In the genomic region with DNA sequence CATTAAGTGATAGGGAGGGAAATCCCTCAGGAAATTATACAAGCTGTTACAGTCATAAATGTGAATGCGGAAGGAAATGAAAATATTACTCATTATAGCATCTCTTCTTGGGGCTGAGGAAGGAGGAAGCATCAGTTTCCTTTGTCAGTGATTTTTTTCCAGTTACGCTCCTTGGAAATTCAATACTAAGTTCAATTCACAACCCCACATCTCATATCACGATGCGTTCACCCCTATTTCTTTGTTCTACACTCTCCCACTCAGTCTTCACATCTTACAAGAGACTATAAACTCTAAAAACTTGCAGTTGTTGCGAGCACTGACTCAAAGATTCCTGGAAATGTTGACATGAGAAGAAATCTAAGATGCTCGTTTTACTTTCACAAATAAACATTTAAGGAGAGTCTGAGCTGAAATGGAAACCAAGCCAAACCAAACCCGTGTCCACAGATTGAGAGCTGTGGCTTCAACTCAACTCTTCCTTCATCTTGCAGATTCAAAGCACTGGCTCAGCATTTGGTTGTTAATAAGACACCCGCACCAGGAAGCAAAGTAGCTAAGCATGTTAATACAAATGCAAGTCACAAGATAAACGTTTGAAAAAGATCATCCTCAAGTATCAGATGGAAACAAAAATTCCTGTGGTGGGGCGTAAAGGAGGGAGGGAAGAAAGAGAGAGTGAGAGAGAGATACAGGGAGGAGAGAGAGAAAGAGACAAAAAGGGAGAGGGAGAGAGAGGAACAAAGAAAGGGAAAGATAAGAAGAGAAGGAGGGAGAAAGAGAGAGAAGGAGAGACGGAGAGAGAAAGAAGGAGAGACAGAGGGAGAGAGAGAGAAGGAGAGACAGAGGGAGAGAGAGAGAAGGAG, we compare ENCODE assay signal across 10 cellular contexts.
DNase-seq lines count a peak whose midpoint lies in the region; ATAC-seq, FAIRE-seq and TF ChIP-seq lines count a peak whose summit lies in the region.
"Had no signal": no experiment of that assay in that cellular context is flagged by ENCODE, and none has a peak within 500 bp of the region (broad histone marks: within the 10 kb centered on the region; RNA-seq: fewer than 3 reads in every experiment).

No MANE protein-coding gene starts in this region.

- DNase-seq in A549 (ENCODE audit: low read depth in 1 of 2, low spot score in 1 of 2) (no peak), HCEC 1CT (peak; percentile 63), mammary epithelial cell (no peak), mucosa of descending colon (peak in 1 of 3 donors; percentile 19), NCI-H2196 treated with DMSO at 0.1 percent for 48 hours (lab: John Stamatoyannopoulos, UW; ENCODE audit: unreplicated experiment) (no peak), DMS79 treated with DMSO at 0.1 percent for 48 hours (lab: John Stamatoyannopoulos, UW) (no peak), SHP77 (lab: John Stamatoyannopoulos, UW) (no peak), NCI-H1694 treated with DMSO at 0.1 percent for 48 hours (lab: John Stamatoyannopoulos, UW) (no peak)
- DNase-seq: naive B cell, OCI-M1 had no signal

- ATAC-seq in A549 (no peak), mucosa of descending colon (peak; percentile 12)

- CTCF ChIA-PET in A549 (lab: Yijun Ruan, JAX) (interaction anchor here (0.5 to 1.1 kb wide), 2 partner anchors 148 to 233 kb away, joined by 3 to 4 read pairs; no protein-coding TSS in a partner anchor), mammary epithelial cell (lab: Charles Lee; ENCODE audit: low non-redundant PET) (no interaction called here)

- in situ Hi-C loops in mammary epithelial cell (cut with MboI; ENCODE audit: low sequenced_read_pairs in 2 of 2), result no loop called here

- no peak for TF ChIP-seq POLR2A in A549 (IDR thresholded peaks at IDR 0.05; ENCODE audit: low read length)

- no peak for FAIRE-seq in A549 (lab: Jason Lieb, UNC)

- 74% methylated on average over 11 of the region's 11 CpGs for WGBS in A549 (ENCODE audit: missing lambda C conversion rate)
- 81% methylated on average over 11 of the region's 11 CpGs for WGBS in mammary epithelial cell (ENCODE audit: low coverage, missing lambda C conversion rate)

- H3K9me3 ChIP-seq in A549, result no peaks in the 10 kb centered on the region
- H3K9me3 ChIP-seq in mammary epithelial cell (replicated peaks; ENCODE audit: insufficient read depth, low read length), result no peaks in the 10 kb centered on the region
- H3K9me3 ChIP-seq in mucosa of descending colon, result no peaks in the 10 kb centered on the region

- no peak for TF ChIP-seq EP300 in A549 (IDR thresholded peaks at IDR 0.05)

- no TSS peak for BruUV-seq in mammary epithelial cell (replicated peaks; lab: Mats Ljungman, UMichigan)

- no peak overlapping the region for H3K9ac ChIP-seq in mammary epithelial cell (ENCODE audit: insufficient read depth, low read length)

- no peak overlapping the region for H3K4me3 ChIP-seq in A549
- H3K4me3 ChIP-seq in mammary epithelial cell (replicated peaks in 1 of 3; ENCODE audit: insufficient read depth in 1 of 3, low read depth in 2 of 3, low read length in 3 of 3), result no peak overlapping the region
- no peak overlapping the region for H3K4me3 ChIP-seq in mucosa of descending colon

- H3K79me2 ChIP-seq in mammary epithelial cell (ENCODE audit: insufficient read depth, low read length), result no peaks in the 10 kb centered on the region

- TF ChIP-seq RAD21 in A549 (conservative IDR thresholded peaks at IDR 0.05 in 1 of 2, IDR thresholded peaks at IDR 0.05 in 1 of 2), result no peak

- H4K20me1 ChIP-seq in mammary epithelial cell (ENCODE audit: insufficient read depth, low read length), result no peaks in the 10 kb centered on the region

- H3K27me3 ChIP-seq in mammary epithelial cell (ENCODE audit: insufficient read depth, low read length), result no peaks in the 10 kb centered on the region

- intact Hi-C loops in mammary epithelial cell (cut with micrococcal nuclease), result no loop called here
- intact Hi-C loops in mucosa of descending colon (cut with DNase I, micrococcal nuclease), result no loop called here

- H3K36me3 ChIP-seq in mammary epithelial cell (ENCODE audit: insufficient read depth, low read length), result no peaks in the 10 kb centered on the region
- H3K36me3 ChIP-seq in mucosa of descending colon (ENCODE audit: low read depth), result no peaks in the 10 kb centered on the region

- H3K4me2 ChIP-seq in A549 (peak overlapping the region; percentile 57; the same call in 2 of the 3 replicates), mammary epithelial cell (ENCODE audit: insufficient read depth, low read depth, low read length) (no peak overlapping the region)

- POLR2A ChIA-PET in A549 (lab: Yijun Ruan, JAX), result interaction anchor here (0.6 to 0.8 kb wide), 2 partner anchors 234 to 261 kb away, joined by 3 to 5 read pairs; a partner anchor contains a TSS

- H3K4me1 ChIP-seq in A549 (peaks cover 30% of the 10 kb centered on the region), mammary epithelial cell (ENCODE audit: insufficient read depth, low read length) (peaks cover 26% of the 10 kb centered on the region), mucosa of descending colon (ENCODE audit: low read depth) (no peaks in the 10 kb centered on the region)

- peak overlapping the region; percentile 64 for H2AFZ ChIP-seq in mammary epithelial cell (ENCODE audit: low read depth, low read length)

- peak overlapping the region in 1 of 2 experiments; percentile 73; a peak in 4 of 6 replicates for H3K27ac ChIP-seq in A549
- H3K27ac ChIP-seq in mammary epithelial cell (ENCODE audit: insufficient read depth, low read depth, low read length), result no peak overlapping the region

- dilution Hi-C loops in mammary epithelial cell (cut with HindIII; ENCODE audit: low sequenced_read_pairs), result no loop called here

- TF ChIP-seq CTCF in A549 (IDR thresholded peaks at IDR 0.05) (no peak), mammary epithelial cell (conservative IDR thresholded peaks at IDR 0.05 in 1 of 2, IDR thresholded peaks at IDR 0.05 in 1 of 2; ENCODE audit: extremely low read depth in 1 of 2, insufficient read depth in 1 of 2, low read depth in 1 of 2, low read length in 2 of 2) (no peak), mucosa of descending colon (IDR thresholded peaks at IDR 0.05) (no peak)

TF ChIP-seq in A549, 52 proteins besides CTCF, POLR2A, EP300 and RAD21:
- TF ChIP-seq JUNB (IDR thresholded peaks at IDR 0.05) (no peak), RFX5 (IDR thresholded peaks at IDR 0.05) (no peak), FOXS1 (CRISPR knock-in tag; IDR thresholded peaks at IDR 0.05) (no peak), JUN (IDR thresholded peaks at IDR 0.05) (no peak), GATA3 (IDR thresholded peaks at IDR 0.05; ENCODE audit: borderline replicate concordance) (no peak), KDM5A (IDR thresholded peaks at IDR 0.05) (no peak), SMC3 (IDR thresholded peaks at IDR 0.05) (no peak), HOXB13 (CRISPR knock-in tag; IDR thresholded peaks at IDR 0.05; ENCODE audit: low read depth) (no peak), HEYL (CRISPR knock-in tag; IDR thresholded peaks at IDR 0.05) (no peak), HOXB5 (CRISPR knock-in tag; IDR thresholded peaks at IDR 0.05) (no peak), CBX2 (IDR thresholded peaks at IDR 0.05; ENCODE audit: borderline replicate concordance, low read depth) (no peak)
- TF ChIP-seq, protein P1, sequence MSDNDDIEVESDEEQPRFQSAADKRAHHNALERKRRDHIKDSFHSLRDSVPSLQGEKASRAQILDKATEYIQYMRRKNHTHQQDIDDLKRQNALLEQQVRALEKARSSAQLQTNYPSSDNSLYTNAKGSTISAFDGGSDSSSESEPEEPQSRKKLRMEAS (IDR thresholded peaks at IDR 0.05), result no peak
